7 cellular contexts compared by ENCODE assay signal in genomic region chr14:20866194-20866593, GRCh38. TPM values are rescaled to one million over a fixed set of nuclear protein-coding genes. Genes with fewer than 3 reads are reported as not detected.
"Had no signal": no experiment of that assay in that cellular context is flagged by ENCODE, and none has a peak within 500 bp of the region (broad histone marks: within the 10 kb centered on the region; RNA-seq: fewer than 3 reads in every experiment).

No MANE protein-coding gene starts in this region.

- H3K4me3 ChIP-seq: GM12878 had no signal

- ATAC-seq: GM12878 had no signal

- FAIRE-seq: G401.6, GM12878, GM12891, GM12892 had no signal

- DNase-seq: GDM1, GF-D8 had no signal

RNA-seq across cellular contexts. Expression of gene RNASE3, which starts 25.0 kb away (rescaled TPM):
- total RNA-seq: G401, GM12878 had no signal
- polyA plus RNA-seq: GM12878 had no signal
